ENCODE assay signal across 19 cellular contexts in genomic region chr9:138024131-138024530, GRCh38.
DNase-seq lines count a peak whose midpoint lies in the region; ATAC-seq and TF ChIP-seq lines count a peak whose summit lies in the region.
"Had no signal": no experiment of that assay in that cellular context is flagged by ENCODE, and none has a peak within 500 bp of the region (broad histone marks: within the 10 kb centered on the region; RNA-seq: fewer than 3 reads in every experiment).

No MANE protein-coding gene starts in this region.

- no peak overlapping the region for H3K27ac Mint-ChIP-seq in brain
- H3K27ac Mint-ChIP-seq in type B pancreatic cell = no peak overlapping the region
- H3K27ac Mint-ChIP-seq: activated T-helper 1 cell treated with anti-CD3 and anti-CD28 coated beads, Interleukin-12 subunit alpha, Interleukin-12 subunit beta, Interleukin-2, Interleukin-4 antibody, amounts not matched to agents 30 ng/mL and 10 ng/mL and 1 ng/mL, durations not matched to agents 14 hours and 24 hours and 36 hours; CD4-positive, alpha-beta memory T cell; stimulated activated memory B cell treated with anti-CD40 and anti-IgM and Interleukin-4, amounts not matched to agents 10 μg/mL and 1 μg/mL and 100 μg/mL, for 72 hours had no signal

- H3K4me1 ChIP-seq in breast epithelium = peaks cover 0 to 4% of the 10 kb centered on the region in 2 donors
- H3K4me1 ChIP-seq in mammary epithelial cell (ENCODE audit: insufficient read depth, low read length) = no peaks in the 10 kb centered on the region
- peaks cover 0 to 1% of the 10 kb centered on the region in 2 donors for H3K4me1 ChIP-seq in lung (ENCODE audit: control insufficient read depth in 2 of 2, insufficient read depth in 2 of 2, low read length in 2 of 2)
- H3K4me1 ChIP-seq: adrenal gland, psoas muscle had no signal

- peaks cover 0 to 39% of the 10 kb centered on the region in 2 donors for H3K27me3 ChIP-seq in breast epithelium
- H3K27me3 ChIP-seq in mammary epithelial cell (ENCODE audit: insufficient read depth, low read length) = peaks cover 18% of the 10 kb centered on the region
- H3K27me3 ChIP-seq in lung (ENCODE audit: control insufficient read depth, insufficient read depth) = peaks cover 8% of the 10 kb centered on the region

- H3K9me3 Mint-ChIP-seq in brain (no peaks in the 10 kb centered on the region), type B pancreatic cell (no peaks in the 10 kb centered on the region)
- H3K9me3 Mint-ChIP-seq: activated T-helper 1 cell treated with anti-CD3 and anti-CD28 coated beads, Interleukin-12 subunit alpha, Interleukin-12 subunit beta, Interleukin-2, Interleukin-4 antibody, amounts not matched to agents 30 ng/mL and 10 ng/mL and 1 ng/mL, durations not matched to agents 14 hours and 24 hours and 36 hours; CD4-positive, alpha-beta memory T cell; stimulated activated memory B cell treated with anti-CD40 and anti-IgM and Interleukin-4, amounts not matched to agents 10 μg/mL and 1 μg/mL and 100 μg/mL, for 72 hours had no signal

- ATAC-seq in lung (ENCODE audit: insufficient read depth, low FRiP score) = no peak
- ATAC-seq: HepG2; psoas muscle; stimulated activated memory B cell treated with anti-CD40 and anti-IgM and Interleukin-4, amounts not matched to agents 10 μg/mL and 1 μg/mL and 100 μg/mL, for 72 hours had no signal

- no peak for TF ChIP-seq CTCF in breast epithelium (IDR thresholded peaks at IDR 0.05)
- no peak for TF ChIP-seq CTCF in mammary epithelial cell (conservative IDR thresholded peaks at IDR 0.05 in 1 of 2, IDR thresholded peaks at IDR 0.05 in 1 of 2; ENCODE audit: extremely low read depth in 1 of 2, insufficient read depth in 1 of 2, low read depth in 1 of 2, low read length in 2 of 2)
- no peak for TF ChIP-seq CTCF in brain (conservative IDR thresholded peaks at IDR 0.05)
- TF ChIP-seq CTCF in lung (IDR thresholded peaks at IDR 0.05; ENCODE audit: control extremely low read depth, extremely low read depth) = no peak
- TF ChIP-seq CTCF in type B pancreatic cell (conservative IDR thresholded peaks at IDR 0.05) = no peak

- H2AFZ ChIP-seq in mammary epithelial cell (ENCODE audit: low read depth, low read length) = no peak overlapping the region

- DNase-seq in breast epithelium (ENCODE audit: low spot score in 2 of 2) (peak; percentile 8 to 42), mammary epithelial cell (no peak), lung (ENCODE audit: low spot score) (peak; percentile 27), type B pancreatic cell (ENCODE audit: extremely low spot score, unreplicated experiment) (peak; percentile 53), AG20443 (ENCODE audit: low spot score) (no peak), NCI-H345 (lab: John Stamatoyannopoulos, UW) (no peak), DMS114 treated with DMSO at 0.1 percent for 48 hours (lab: John Stamatoyannopoulos, UW; ENCODE audit: unreplicated experiment) (no peak)
- DNase-seq: CD4-positive, alpha-beta memory T cell; hippocampal formation; NCI-H2227 treated with DMSO at 0.1 percent for 48 hours; stimulated activated CD4-positive, alpha-beta T cell treated with anti-CD3 and anti-CD28 coated beads, Interleukin-12 subunit alpha, Interleukin-12 subunit beta, amount 100 ng/mL, for 4 hours; T-helper 1 cell; trophoblast cell had no signal

- no peak overlapping the region for H3K27ac ChIP-seq in breast epithelium
- H3K27ac ChIP-seq in mammary epithelial cell (ENCODE audit: insufficient read depth, low read depth, low read length) = no peak overlapping the region
- no peak overlapping the region for H3K27ac ChIP-seq in lung (ENCODE audit: low read depth in 1 of 2, low read length in 1 of 2)
- H3K27ac ChIP-seq: adrenal gland, psoas muscle had no signal

- no peak overlapping the region for H3K4me2 ChIP-seq in mammary epithelial cell (ENCODE audit: insufficient read depth, low read depth, low read length)

- H3K4me1 Mint-ChIP-seq in brain = no peaks in the 10 kb centered on the region
- H3K4me1 Mint-ChIP-seq in type B pancreatic cell (ENCODE audit: unreplicated experiment) = no peaks in the 10 kb centered on the region
- H3K4me1 Mint-ChIP-seq: stimulated activated memory B cell treated with anti-CD40 and anti-IgM and Interleukin-4, amounts not matched to agents 10 μg/mL and 1 μg/mL and 100 μg/mL, for 72 hours had no signal

- H4K20me1 ChIP-seq in mammary epithelial cell (ENCODE audit: insufficient read depth, low read length) = no peaks in the 10 kb centered on the region

- no TSS peak for BruUV-seq in mammary epithelial cell (replicated peaks; lab: Mats Ljungman, UMichigan)

- CTCF ChIA-PET in mammary epithelial cell (lab: Charles Lee; ENCODE audit: low non-redundant PET) = no interaction called here

- H3K9me3 ChIP-seq in breast epithelium = no peaks in the 10 kb centered on the region
- no peaks in the 10 kb centered on the region for H3K9me3 ChIP-seq in mammary epithelial cell (replicated peaks; ENCODE audit: insufficient read depth, low read length)
- H3K9me3 ChIP-seq in lung (ENCODE audit: control insufficient read depth in 2 of 2, insufficient read depth in 1 of 2, low read length in 1 of 2) = peaks cover 0 to 9% of the 10 kb centered on the region in 2 donors
- H3K9me3 ChIP-seq: adrenal gland, psoas muscle had no signal

- in situ Hi-C loops in mammary epithelial cell (cut with MboI; ENCODE audit: low sequenced_read_pairs in 2 of 2) = no loop called here

- H3K4me3 ChIP-seq in breast epithelium (no peak overlapping the region), mammary epithelial cell (replicated peaks in 1 of 3; ENCODE audit: insufficient read depth in 1 of 3, low read depth in 2 of 3, low read length in 3 of 3) (no peak overlapping the region), lung (no peak overlapping the region)
- H3K4me3 ChIP-seq: adrenal gland, psoas muscle had no signal

- no peaks in the 10 kb centered on the region for H3K36me3 ChIP-seq in breast epithelium
- no peaks in the 10 kb centered on the region for H3K36me3 ChIP-seq in mammary epithelial cell (ENCODE audit: insufficient read depth, low read length)
- H3K36me3 ChIP-seq in lung (ENCODE audit: control insufficient read depth in 2 of 2, insufficient read depth in 2 of 2, low read length in 2 of 2) = no peaks in the 10 kb centered on the region
- H3K36me3 ChIP-seq: adrenal gland had no signal

- H3K36me3 Mint-ChIP-seq in brain (peaks cover 38% of the 10 kb centered on the region), type B pancreatic cell (no peaks in the 10 kb centered on the region)
- H3K36me3 Mint-ChIP-seq: CD4-positive, alpha-beta memory T cell; stimulated activated memory B cell treated with anti-CD40 and anti-IgM and Interleukin-4, amounts not matched to agents 10 μg/mL and 1 μg/mL and 100 μg/mL, for 72 hours had no signal

- intact Hi-C loops in breast epithelium (cut with DNase I; ENCODE audit: low total_unique reads) = no loop called here
- intact Hi-C loops in mammary epithelial cell (cut with micrococcal nuclease) = loop anchor here (5.0 kb wide), 1 partner anchor 352 kb away; no protein-coding TSS in a partner anchor

- TF ChIP-seq POLR2A in breast epithelium (IDR thresholded peaks at IDR 0.05) = no peak

- no peaks in the 10 kb centered on the region for H3K79me2 ChIP-seq in mammary epithelial cell (ENCODE audit: insufficient read depth, low read length)

- 97% methylated on average over 7 of the region's 9 CpGs for WGBS in mammary epithelial cell (ENCODE audit: low coverage, missing lambda C conversion rate)
- WGBS in lung, 2 donors = 92 to 93% methylated on average over 9 of the region's 9 CpGs

- peaks cover 57% of the 10 kb centered on the region for H3K27me3 Mint-ChIP-seq in brain
- H3K27me3 Mint-ChIP-seq in type B pancreatic cell = peaks cover 61% of the 10 kb centered on the region

- H3K9ac ChIP-seq in mammary epithelial cell (ENCODE audit: insufficient read depth, low read length) = no peak overlapping the region

- H3K4me3 Mint-ChIP-seq in brain = peak overlapping the region in 4 of 5 experiments; percentile 31 to 62 (median 40)
- H3K4me3 Mint-ChIP-seq in type B pancreatic cell = peak overlapping the region; percentile 41
- H3K4me3 Mint-ChIP-seq: activated T-helper 1 cell treated with anti-CD3 and anti-CD28 coated beads, Interleukin-12 subunit alpha, Interleukin-12 subunit beta, Interleukin-2, Interleukin-4 antibody, amounts not matched to agents 30 ng/mL and 10 ng/mL and 1 ng/mL, durations not matched to agents 14 hours and 24 hours and 36 hours; stimulated activated memory B cell treated with anti-CD40 and anti-IgM and Interleukin-4, amounts not matched to agents 10 μg/mL and 1 μg/mL and 100 μg/mL, for 72 hours had no signal

- dilution Hi-C loops in mammary epithelial cell (cut with HindIII; ENCODE audit: low sequenced_read_pairs) = no loop called here

Comparison
In these comparisons a context has a peak if more than half of its experiments do, and no peak if none do; other contexts are left out.
1. DNase-seq: peak in breast epithelium (2 of 2), lung (single experiment) and type B pancreatic cell (single experiment); none in mammary epithelial cell (single experiment), AG20443 (single experiment), NCI-H345 (single experiment) and DMS114 treated with DMSO at 0.1 percent for 48 hours (single experiment).